Comparison of ENCODE assay signal across 1 cellular context in the genomic region with DNA sequence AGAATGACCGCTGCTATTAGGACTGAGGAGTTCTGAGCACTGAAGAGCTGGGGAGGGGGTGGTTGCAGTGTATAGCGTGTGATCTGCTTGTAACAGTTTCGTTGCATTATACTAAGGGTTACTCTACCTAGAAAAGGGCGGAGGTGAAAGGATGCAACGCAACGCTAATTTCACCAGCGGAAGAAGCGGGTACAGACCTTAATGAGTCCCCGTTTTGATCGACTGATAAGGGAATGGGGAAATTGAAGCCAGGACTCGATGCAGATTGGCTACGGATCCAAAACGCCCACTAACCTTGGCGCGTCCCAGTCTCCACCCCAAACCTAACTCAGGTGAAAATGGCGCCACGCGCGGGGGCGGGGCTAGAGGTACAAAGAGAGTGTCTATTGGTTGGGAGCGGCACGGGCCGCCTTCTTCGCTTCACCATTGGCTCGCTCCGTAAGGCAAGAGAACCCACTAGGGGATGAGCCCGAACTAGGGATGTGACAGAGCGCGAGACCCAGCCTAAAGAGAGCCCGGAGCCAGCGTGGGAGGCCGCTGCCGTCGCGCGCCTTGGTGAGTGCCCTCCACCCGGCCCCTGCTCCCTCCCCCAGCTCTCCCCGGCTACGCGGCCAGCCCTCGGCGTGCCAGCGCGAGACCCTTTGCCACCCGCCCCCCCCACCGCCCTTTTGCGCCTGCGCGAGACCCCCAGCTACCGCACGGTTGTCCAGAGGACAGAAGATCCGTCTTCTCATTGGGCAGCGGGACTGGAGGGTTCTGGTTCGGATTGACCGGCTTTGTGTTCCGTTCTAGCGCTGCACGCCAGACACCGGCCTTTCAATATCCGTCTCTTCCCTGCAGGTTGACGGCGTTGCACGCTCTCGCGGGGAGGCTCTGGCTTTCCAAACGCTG.
TF ChIP-seq lines count a peak whose summit lies in the region.

A gene (plus strand): TSS at position 456 of the 891 bp plus-strand sequence. CDS start 1,964 bp downstream, outside the sequence.

TF ChIP-seq in K562, 482 proteins besides CTCF, POLR2A, EP300 and RAD21 (continued from another document and continues in another):
- TF ChIP-seq GABPA (tag; conservative IDR thresholded peaks at IDR 0.05; ENCODE audit: low read depth) (peak; percentile 51; the same call in 1 of the 2 replicates), ZFP36 (IDR thresholded peaks at IDR 0.05; ENCODE audit: low read depth, low read length, partially characterized antibody) (no peak), HDAC2 (IDR thresholded peaks at IDR 0.05) (peak; percentile 30; the same call in 1 of the 2 replicates), XRCC5 (IDR thresholded peaks at IDR 0.05; ENCODE audit: low read depth, low read length) (0 out of 2 replicates have a peak, but pooled peaks have one; percentile 3), NR3C1 (CRISPR knock-in tag; IDR thresholded peaks at IDR 0.05) (no peak), RBFOX2 (IDR thresholded peaks at IDR 0.05; ENCODE audit: low read depth, low read length) (peak; percentile 92), ZFX (CRISPR knock-in tag; IDR thresholded peaks at IDR 0.05) (no peak), SMARCC2 (IDR thresholded peaks at IDR 0.05; ENCODE audit: low read depth) (peak; percentile 44; the same call in 1 of the 2 replicates), SOX6 (IDR thresholded peaks at IDR 0.05) (peak; percentile 28; the same call in 1 of the 2 replicates), EP400 (IDR thresholded peaks at IDR 0.05) (peak; percentile 75), KDM5B (IDR thresholded peaks at IDR 0.05; ENCODE audit: insufficient replicate concordance, low read depth, low read length) (peak; percentile 70), CXXC5 (CRISPR knock-in tag; IDR thresholded peaks at IDR 0.05) (peak; percentile 45), MBD2 (IDR thresholded peaks at IDR 0.05; ENCODE audit: borderline replicate concordance, low read depth) (peak; percentile 83), TBP (optimal IDR thresholded peaks at IDR 0.05; ENCODE audit: low read depth, low read length) (peak; percentile 96), NRF1 (conservative IDR thresholded peaks at IDR 0.05 in 1 of 2, IDR thresholded peaks at IDR 0.05 in 1 of 2) (peak; percentile 77 to 80), TAF9B (IDR thresholded peaks at IDR 0.05; ENCODE audit: partially characterized antibody) (peak; percentile 41), RBBP5 (IDR thresholded peaks at IDR 0.05; ENCODE audit: borderline replicate concordance, insufficient read depth, low read length, poor library complexity, severe bottlenecking) (peak; percentile 27), SMARCE1 (IDR thresholded peaks at IDR 0.05) (peak; percentile 43; the same call in 1 of the 2 replicates), GTF2F1 (IDR thresholded peaks at IDR 0.05; ENCODE audit: low read depth, low read length) (peak; percentile 84), TAF1 (IDR thresholded peaks at IDR 0.05; ENCODE audit: control insufficient read depth, extremely low read depth, insufficient read depth, low read length, severe bottlenecking) (peak; percentile 72), CCNT2 (IDR thresholded peaks at IDR 0.05; ENCODE audit: borderline replicate concordance, extremely low read depth, insufficient read length, low read depth, low read length) (peak; percentile 24), SMARCA4 (IDR thresholded peaks at IDR 0.05) (peak; percentile 50; the same call in 1 of the 2 replicates), CHD2 (IDR thresholded peaks at IDR 0.05; ENCODE audit: low read depth, low read length) (peak; percentile 67), BACH1 (tag; IDR thresholded peaks at IDR 0.05) (no peak), ARID1B (IDR thresholded peaks at IDR 0.05) (peak; percentile 55; the same call in 1 of the 2 replicates), PHF8 (IDR thresholded peaks at IDR 0.05; ENCODE audit: borderline replicate concordance, low read length) (peak; percentile 42; the same call in 1 of the 2 replicates), YY1 (IDR thresholded peaks at IDR 0.05; ENCODE audit: borderline replicate concordance in 1 of 3, control insufficient read depth in 1 of 3, extremely low read depth in 1 of 3, insufficient read depth in 3 of 3, insufficient read length in 1 of 3, insufficient replicate concordance in 2 of 3, low read depth in 1 of 3, low read length in 2 of 3) (peak; percentile 40 to 91 (median 82)), ZNF311 (CRISPR knock-in tag; IDR thresholded peaks at IDR 0.05) (no peak), POLR2G (IDR thresholded peaks at IDR 0.05; ENCODE audit: low read depth, low read length) (peak; percentile 94), TRIM24 (IDR thresholded peaks at IDR 0.05) (peak in 1 of 2 experiments; percentile 41; a peak in 1 of 4 replicates), BHLHE40 (IDR thresholded peaks at IDR 0.05; ENCODE audit: low read length) (peak; percentile 96), RAD51 (IDR thresholded peaks at IDR 0.05; ENCODE audit: borderline replicate concordance, low read depth) (peak; percentile 64; the same call in 1 of the 2 replicates), MTA3 (IDR thresholded peaks at IDR 0.05; ENCODE audit: borderline replicate concordance) (peak; percentile 66; the same call in 1 of the 2 replicates), SUPT5H (IDR thresholded peaks at IDR 0.05) (peak; percentile 71), MYBL2 (IDR thresholded peaks at IDR 0.05; ENCODE audit: low read depth) (0 out of 2 replicates have a peak, but pooled peaks have one; percentile 17), MYBL2 (CRISPR knock-in tag; IDR thresholded peaks at IDR 0.05; ENCODE audit: borderline replicate concordance) (no peak), CTBP1 (IDR thresholded peaks at IDR 0.05; ENCODE audit: borderline replicate concordance) (peak; percentile 69), HNRNPLL (IDR thresholded peaks at IDR 0.05; ENCODE audit: low read depth, low read length, poor library complexity, severe bottlenecking) (peak; percentile 29), ASH1L (IDR thresholded peaks at IDR 0.05; ENCODE audit: borderline replicate concordance, low read depth, partially characterized antibody) (peak; percentile 73), NR2C2 (CRISPR knock-in tag; IDR thresholded peaks at IDR 0.05) (no peak), NR2C2 (tag; IDR thresholded peaks at IDR 0.05) (peak; percentile 43; the same call in 1 of the 2 replicates), NFRKB (IDR thresholded peaks at IDR 0.05; ENCODE audit: low read depth) (0 out of 2 replicates have a peak, but pooled peaks have one; percentile 56), C11orf30 (IDR thresholded peaks at IDR 0.05; ENCODE audit: low read depth) (no peak)
- TF ChIP-seq, protein P1, sequence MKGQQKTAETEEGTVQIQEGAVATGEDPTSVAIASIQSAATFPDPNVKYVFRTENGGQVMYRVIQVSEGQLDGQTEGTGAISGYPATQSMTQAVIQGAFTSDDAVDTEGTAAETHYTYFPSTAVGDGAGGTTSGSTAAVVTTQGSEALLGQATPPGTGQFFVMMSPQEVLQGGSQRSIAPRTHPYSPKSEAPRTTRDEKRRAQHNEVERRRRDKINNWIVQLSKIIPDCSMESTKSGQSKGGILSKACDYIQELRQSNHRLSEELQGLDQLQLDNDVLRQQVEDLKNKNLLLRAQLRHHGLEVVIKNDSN (CRISPR knock-in tag; IDR thresholded peaks at IDR 0.05): peak; percentile 94
- TF ChIP-seq, protein P2, sequence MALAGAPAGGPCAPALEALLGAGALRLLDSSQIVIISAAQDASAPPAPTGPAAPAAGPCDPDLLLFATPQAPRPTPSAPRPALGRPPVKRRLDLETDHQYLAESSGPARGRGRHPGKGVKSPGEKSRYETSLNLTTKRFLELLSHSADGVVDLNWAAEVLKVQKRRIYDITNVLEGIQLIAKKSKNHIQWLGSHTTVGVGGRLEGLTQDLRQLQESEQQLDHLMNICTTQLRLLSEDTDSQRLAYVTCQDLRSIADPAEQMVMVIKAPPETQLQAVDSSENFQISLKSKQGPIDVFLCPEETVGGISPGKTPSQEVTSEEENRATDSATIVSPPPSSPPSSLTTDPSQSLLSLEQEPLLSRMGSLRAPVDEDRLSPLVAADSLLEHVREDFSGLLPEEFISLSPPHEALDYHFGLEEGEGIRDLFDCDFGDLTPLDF (CRISPR knock-in tag; IDR thresholded peaks at IDR 0.05): peak; percentile 88
- TF ChIP-seq, protein P3, sequence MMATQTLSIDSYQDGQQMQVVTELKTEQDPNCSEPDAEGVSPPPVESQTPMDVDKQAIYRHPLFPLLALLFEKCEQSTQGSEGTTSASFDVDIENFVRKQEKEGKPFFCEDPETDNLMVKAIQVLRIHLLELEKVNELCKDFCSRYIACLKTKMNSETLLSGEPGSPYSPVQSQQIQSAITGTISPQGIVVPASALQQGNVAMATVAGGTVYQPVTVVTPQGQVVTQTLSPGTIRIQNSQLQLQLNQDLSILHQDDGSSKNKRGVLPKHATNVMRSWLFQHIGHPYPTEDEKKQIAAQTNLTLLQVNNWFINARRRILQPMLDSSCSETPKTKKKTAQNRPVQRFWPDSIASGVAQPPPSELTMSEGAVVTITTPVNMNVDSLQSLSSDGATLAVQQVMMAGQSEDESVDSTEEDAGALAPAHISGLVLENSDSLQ (IDR thresholded peaks at IDR 0.05): 0 out of 2 replicates have a peak, but pooled peaks have one; percentile 4
- TF ChIP-seq, protein P4, sequence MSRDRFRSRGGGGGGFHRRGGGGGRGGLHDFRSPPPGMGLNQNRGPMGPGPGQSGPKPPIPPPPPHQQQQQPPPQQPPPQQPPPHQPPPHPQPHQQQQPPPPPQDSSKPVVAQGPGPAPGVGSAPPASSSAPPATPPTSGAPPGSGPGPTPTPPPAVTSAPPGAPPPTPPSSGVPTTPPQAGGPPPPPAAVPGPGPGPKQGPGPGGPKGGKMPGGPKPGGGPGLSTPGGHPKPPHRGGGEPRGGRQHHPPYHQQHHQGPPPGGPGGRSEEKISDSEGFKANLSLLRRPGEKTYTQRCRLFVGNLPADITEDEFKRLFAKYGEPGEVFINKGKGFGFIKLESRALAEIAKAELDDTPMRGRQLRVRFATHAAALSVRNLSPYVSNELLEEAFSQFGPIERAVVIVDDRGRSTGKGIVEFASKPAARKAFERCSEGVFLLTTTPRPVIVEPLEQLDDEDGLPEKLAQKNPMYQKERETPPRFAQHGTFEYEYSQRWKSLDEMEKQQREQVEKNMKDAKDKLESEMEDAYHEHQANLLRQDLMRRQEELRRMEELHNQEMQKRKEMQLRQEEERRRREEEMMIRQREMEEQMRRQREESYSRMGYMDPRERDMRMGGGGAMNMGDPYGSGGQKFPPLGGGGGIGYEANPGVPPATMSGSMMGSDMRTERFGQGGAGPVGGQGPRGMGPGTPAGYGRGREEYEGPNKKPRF (IDR thresholded peaks at IDR 0.05; ENCODE audit: low read depth, low read length): no peak
- TF ChIP-seq, protein P5, sequence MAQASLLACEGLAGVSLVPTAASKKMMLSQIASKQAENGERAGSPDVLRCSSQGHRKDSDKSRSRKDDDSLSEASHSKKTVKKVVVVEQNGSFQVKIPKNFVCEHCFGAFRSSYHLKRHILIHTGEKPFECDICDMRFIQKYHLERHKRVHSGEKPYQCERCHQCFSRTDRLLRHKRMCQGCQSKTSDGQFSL (CRISPR knock-in tag; IDR thresholded peaks at IDR 0.05): 0 out of 2 replicates have a peak, but pooled peaks have one; percentile 85
- TF ChIP-seq, protein P5 (tag; IDR thresholded peaks at IDR 0.05): peak in 1 of 2 experiments; percentile 77; a peak in 2 of 4 replicates
- TF ChIP-seq, protein P6, sequence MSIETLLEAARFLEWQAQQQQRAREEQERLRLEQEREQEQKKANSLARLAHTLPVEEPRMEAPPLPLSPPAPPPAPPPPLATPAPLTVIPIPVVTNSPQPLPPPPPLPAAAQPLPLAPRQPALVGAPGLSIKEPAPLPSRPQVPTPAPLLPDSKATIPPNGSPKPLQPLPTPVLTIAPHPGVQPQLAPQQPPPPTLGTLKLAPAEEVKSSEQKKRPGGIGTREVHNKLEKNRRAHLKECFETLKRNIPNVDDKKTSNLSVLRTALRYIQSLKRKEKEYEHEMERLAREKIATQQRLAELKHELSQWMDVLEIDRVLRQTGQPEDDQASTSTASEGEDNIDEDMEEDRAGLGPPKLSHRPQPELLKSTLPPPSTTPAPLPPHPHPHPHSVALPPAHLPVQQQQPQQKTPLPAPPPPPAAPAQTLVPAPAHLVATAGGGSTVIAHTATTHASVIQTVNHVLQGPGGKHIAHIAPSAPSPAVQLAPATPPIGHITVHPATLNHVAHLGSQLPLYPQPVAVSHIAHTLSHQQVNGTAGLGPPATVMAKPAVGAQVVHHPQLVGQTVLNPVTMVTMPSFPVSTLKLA (conservative IDR thresholded peaks at IDR 0.05): peak in 1 of 2 experiments; percentile 64; a peak in 2 of 4 replicates
- TF ChIP-seq, protein P7, sequence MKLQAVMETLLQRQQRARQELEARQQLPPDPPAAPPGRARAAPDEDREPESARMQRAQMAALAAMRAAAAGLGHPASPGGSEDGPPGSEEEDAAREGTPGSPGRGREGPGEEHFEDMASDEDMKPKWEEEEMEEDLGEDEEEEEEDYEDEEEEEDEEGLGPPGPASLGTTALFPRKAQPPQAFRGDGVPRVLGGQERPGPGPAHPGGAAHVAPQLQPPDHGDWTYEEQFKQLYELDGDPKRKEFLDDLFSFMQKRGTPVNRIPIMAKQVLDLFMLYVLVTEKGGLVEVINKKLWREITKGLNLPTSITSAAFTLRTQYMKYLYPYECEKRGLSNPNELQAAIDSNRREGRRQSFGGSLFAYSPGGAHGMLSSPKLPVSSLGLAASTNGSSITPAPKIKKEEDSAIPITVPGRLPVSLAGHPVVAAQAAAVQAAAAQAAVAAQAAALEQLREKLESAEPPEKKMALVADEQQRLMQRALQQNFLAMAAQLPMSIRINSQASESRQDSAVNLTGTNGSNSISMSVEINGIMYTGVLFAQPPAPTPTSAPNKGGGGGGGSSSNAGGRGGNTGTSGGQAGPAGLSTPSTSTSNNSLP (IDR thresholded peaks at IDR 0.05; ENCODE audit: borderline replicate concordance, low read depth, low read length): peak; percentile 86; the same call in 1 of the 2 replicates
- TF ChIP-seq, protein P8, sequence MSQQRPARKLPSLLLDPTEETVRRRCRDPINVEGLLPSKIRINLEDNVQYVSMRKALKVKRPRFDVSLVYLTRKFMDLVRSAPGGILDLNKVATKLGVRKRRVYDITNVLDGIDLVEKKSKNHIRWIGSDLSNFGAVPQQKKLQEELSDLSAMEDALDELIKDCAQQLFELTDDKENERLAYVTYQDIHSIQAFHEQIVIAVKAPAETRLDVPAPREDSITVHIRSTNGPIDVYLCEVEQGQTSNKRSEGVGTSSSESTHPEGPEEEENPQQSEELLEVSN (IDR thresholded peaks at IDR 0.05; ENCODE audit: borderline replicate concordance in 1 of 2, extremely low read depth in 1 of 2, insufficient read depth in 1 of 2, insufficient read length in 1 of 2, low read depth in 1 of 2, low read length in 1 of 2, poor library complexity in 1 of 2, severe bottlenecking in 1 of 2): peak; percentile 20 to 24
